13 cellular contexts compared by ENCODE assay signal in genomic region chr15:70715840-70716510, GRCh38. TPM values are rescaled to one million over a fixed set of nuclear protein-coding genes. Genes with fewer than 3 reads are reported as not detected.
DNase-seq lines count a peak whose midpoint lies in the region; ATAC-seq and TF ChIP-seq lines count a peak whose summit lies in the region.
"Had no signal": no experiment of that assay in that cellular context is flagged by ENCODE, and none has a peak within 500 bp of the region (broad histone marks: within the 10 kb centered on the region; RNA-seq: fewer than 3 reads in every experiment).

No MANE protein-coding gene starts in this region.

- ATAC-seq in thoracic aorta (ENCODE audit: insufficient number of reproducible peaks, low FRiP score, low read depth): no peak
- ATAC-seq in activated naive CD8-positive, alpha-beta T cell treated with anti-CD3 and anti-CD28 coated beads, Interleukin-2, amount 50 U/mL, for 24 hours: no peak

- H3K36me3 ChIP-seq in brain microvascular endothelial cell (replicated peaks): peaks cover 46% of the 10 kb centered on the region
- H3K36me3 ChIP-seq in mesodermal cell (ENCODE audit: control insufficient read depth, insufficient read depth, low read length): no peaks in the 10 kb centered on the region
- no peaks in the 10 kb centered on the region for H3K36me3 ChIP-seq in thoracic aorta
- H3K36me3 ChIP-seq: WERI-Rb-1 had no signal

- peaks cover 5% of the 10 kb centered on the region for H3K27me3 Mint-ChIP-seq in activated naive CD8-positive, alpha-beta T cell treated with anti-CD3 and anti-CD28 coated beads, Interleukin-2, amount 50 U/mL, for 24 hours
- H3K27me3 Mint-ChIP-seq in immature natural killer cell (ENCODE audit: low read depth in 3 of 3): peaks cover 0 to 3% (median 2%) of the 10 kb centered on the region in 3 donors

- H3K9me3 ChIP-seq in mesodermal cell (ENCODE audit: control insufficient read depth, low read length) (no peaks in the 10 kb centered on the region), thoracic aorta (no peaks in the 10 kb centered on the region)

- H3K27ac ChIP-seq in brain microvascular endothelial cell: peak overlapping the region; percentile 50
- H3K27ac ChIP-seq in mesodermal cell (ENCODE audit: low read depth, low read length, severe bottlenecking): peak overlapping the region; percentile 82
- peak overlapping the region; percentile 61 to 68 for H3K27ac ChIP-seq in thoracic aorta
- H3K27ac ChIP-seq: WERI-Rb-1 had no signal

- no peaks in the 10 kb centered on the region for H3K9me3 Mint-ChIP-seq in activated naive CD8-positive, alpha-beta T cell treated with anti-CD3 and anti-CD28 coated beads, Interleukin-2, amount 50 U/mL, for 24 hours
- peaks cover 0 to 3% (median 0%) of the 10 kb centered on the region in 6 donors for H3K9me3 Mint-ChIP-seq in immature natural killer cell

- in situ Hi-C loops in brain microvascular endothelial cell (cut with HindIII; ENCODE audit: low pct_ligation_motif_present, low sequenced_read_pairs): no loop called here

- no peak overlapping the region for H3K4me3 ChIP-seq in brain microvascular endothelial cell (ENCODE audit: low read depth, low read length)
- no peak overlapping the region for H3K4me3 ChIP-seq in mesodermal cell (ENCODE audit: extremely low read depth, insufficient read depth, low read length, poor library complexity, severe bottlenecking)
- H3K4me3 ChIP-seq in thoracic aorta: no peak overlapping the region
- H3K4me3 ChIP-seq: hepatocyte had no signal

- no peaks in the 10 kb centered on the region for H3K4me1 Mint-ChIP-seq in activated naive CD8-positive, alpha-beta T cell treated with anti-CD3 and anti-CD28 coated beads, Interleukin-2, amount 50 U/mL, for 24 hours
- H3K4me1 Mint-ChIP-seq in immature natural killer cell: peaks cover 5 to 7% of the 10 kb centered on the region in 2 donors

- H3K27ac Mint-ChIP-seq in activated naive CD8-positive, alpha-beta T cell treated with anti-CD3 and anti-CD28 coated beads, Interleukin-2, amount 50 U/mL, for 24 hours: no peak overlapping the region
- H3K27ac Mint-ChIP-seq in immature natural killer cell: no peak overlapping the region

- no peak overlapping the region for H3K4me3 Mint-ChIP-seq in activated naive CD8-positive, alpha-beta T cell treated with anti-CD3 and anti-CD28 coated beads, Interleukin-2, amount 50 U/mL, for 24 hours
- no peak overlapping the region for H3K4me3 Mint-ChIP-seq in immature natural killer cell

- TF ChIP-seq CTCF in brain microvascular endothelial cell (IDR thresholded peaks at IDR 0.05; ENCODE audit: low read depth, low read length, missing control alignments): no peak
- TF ChIP-seq CTCF in thoracic aorta (IDR thresholded peaks at IDR 0.05): no peak

- WGBS in mesodermal cell (ENCODE audit: insufficient coverage in 2 of 2), 2 experiments: 72 to 89% methylated on average over 5 to 6 of the region's 6 CpGs

- no peaks in the 10 kb centered on the region for H3K36me3 Mint-ChIP-seq in activated naive CD8-positive, alpha-beta T cell treated with anti-CD3 and anti-CD28 coated beads, Interleukin-2, amount 50 U/mL, for 24 hours (ENCODE audit: low read depth)
- H3K36me3 Mint-ChIP-seq in immature natural killer cell: no peaks in the 10 kb centered on the region

- peak; percentile 22 for DNase-seq in HK-2 (ENCODE audit: unreplicated experiment)
- peak; percentile 49 for DNase-seq in brain microvascular endothelial cell
- DNase-seq in thoracic aorta (ENCODE audit: low spot score): no peak
- DNase-seq in COLO668 (lab: John Stamatoyannopoulos, UW; ENCODE audit: unreplicated experiment): no peak
- DNase-seq in activated naive CD8-positive, alpha-beta T cell treated with anti-CD3 and anti-CD28 coated beads, Interleukin-2, amount 50 U/mL, for 24 hours: no peak
- DNase-seq in immature natural killer cell: no peak
- DNase-seq: effector CD4-positive, alpha-beta T cell; NCI-H1048; NCI-H446 treated with DMSO at 0.1 percent for 48 hours; SHP77 treated with DMSO at 0.1 percent for 48 hours; WERI-Rb-1 had no signal

- H3K4me1 ChIP-seq in mesodermal cell (ENCODE audit: control insufficient read depth, insufficient read depth, low read length, poor library complexity, severe bottlenecking): peaks cover 43% of the 10 kb centered on the region
- H3K4me1 ChIP-seq in thoracic aorta (ENCODE audit: control insufficient read depth in 1 of 2, low read depth in 2 of 2): peaks cover 37 to 68% of the 10 kb centered on the region in 2 donors

- H3K27me3 ChIP-seq in brain microvascular endothelial cell (replicated peaks) (no peaks in the 10 kb centered on the region), thoracic aorta (replicated peaks; ENCODE audit: insufficient read depth) (no peaks in the 10 kb centered on the region)
- H3K27me3 ChIP-seq: hepatocyte had no signal

RNA-seq across cellular contexts. Expression of gene UACA, which starts 47.4 kb away (rescaled TPM):
- 83.3 TPM for polyA plus RNA-seq in mesodermal cell (2013, experiment 1 of 2)
- 102 TPM for polyA plus RNA-seq in mesodermal cell (2013, experiment 2 of 2)
- 100 to 1,000 TPM; 107 to 118 TPM for total RNA-seq in thoracic aorta
- polyA plus RNA-seq in immature natural killer cell: under 1 TPM in 1 of 3 donors, not detected in 2; 0.63 TPM

Comparison
In these comparisons a context has a peak if more than half of its experiments do, and no peak if none do; other contexts are left out.
1. DNase-seq: peak in HK-2 (single experiment) and brain microvascular endothelial cell (single experiment); none in thoracic aorta (single experiment), COLO668 (single experiment), activated naive CD8-positive, alpha-beta T cell treated with anti-CD3 and anti-CD28 coated beads, Interleukin-2, amount 50 U/mL, for 24 hours (single experiment) and immature natural killer cell (0 of 3).
2. Peak in every context shown above with its lines, with median percentiles within 50 percentile points of each other: H3K27ac ChIP-seq.